In the genomic region with DNA sequence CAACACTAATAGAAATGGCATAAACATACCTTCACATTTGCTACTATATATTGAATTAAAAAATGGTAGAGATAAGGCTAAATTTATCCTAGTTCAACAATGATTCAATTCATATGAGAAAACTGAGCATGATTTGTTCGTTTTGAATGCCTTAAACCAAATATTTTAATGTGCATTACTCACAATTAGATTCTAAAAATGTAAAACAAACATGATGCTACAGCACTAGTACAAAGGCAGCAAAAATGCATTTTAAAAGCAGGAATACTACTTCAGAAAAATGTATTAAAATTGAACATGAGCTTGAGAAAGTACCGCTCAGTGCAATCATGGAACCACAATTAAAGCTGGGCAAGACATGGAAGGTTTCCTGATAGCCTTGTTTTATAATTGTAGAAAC, we compare ENCODE assay signal across 9 cellular contexts.
"Had no signal": no experiment of that assay in that cellular context is flagged by ENCODE, and none has a peak within 500 bp of the region (broad histone marks: within the 10 kb centered on the region; RNA-seq: fewer than 3 reads in every experiment).

No MANE protein-coding gene starts in this region.

- H3K4me3 ChIP-seq: GM23248, GM23338, HAP-1 had no signal

- ATAC-seq: GM23338, HCT116 had no signal

- H3K4me1 ChIP-seq: HAP-1 had no signal

- H3K9me3 ChIP-seq: HAP-1 had no signal

- H3K4me2 ChIP-seq: GM23338 had no signal

- H3K9ac ChIP-seq: GM23248 had no signal

- DNase-seq: GM23248, GOT3, H7, H9, HCEC 1CT, HFFc6 had no signal

- H2AFZ ChIP-seq: GM23248, GM23338 had no signal

- H3K36me3 ChIP-seq: HAP-1 had no signal

- H3K27ac ChIP-seq: GM23248 had no signal
